Comparison of ENCODE assay signal across 8 cellular contexts in genomic region chr12:52082988-52083637, GRCh38. TPM values are rescaled to one million over a fixed set of nuclear protein-coding genes. Genes with fewer than 3 reads are reported as not detected.
DNase-seq lines count a peak whose midpoint lies in the region; ATAC-seq and TF ChIP-seq lines count a peak whose summit lies in the region.

No MANE protein-coding gene starts in this region.

- no peaks in the 10 kb centered on the region for H3K9me3 ChIP-seq in mesenchymal stem cell (ENCODE audit: control insufficient read depth, low read length)

- H2BK120ac ChIP-seq in mesenchymal stem cell (ENCODE audit: low read depth, low read length): no peak overlapping the region

- H3K4me1 ChIP-seq in mesenchymal stem cell (ENCODE audit: control insufficient read depth, insufficient read depth, low read depth, low read length): peaks cover 22% of the 10 kb centered on the region

- no peak overlapping the region for H3K27ac ChIP-seq in mesenchymal stem cell (ENCODE audit: low read length, poor library complexity, severe bottlenecking)

- H4K91ac ChIP-seq in mesenchymal stem cell (ENCODE audit: low read length): peak overlapping the region; percentile 55

- H2BK5ac ChIP-seq in mesenchymal stem cell (ENCODE audit: low read depth, low read length, poor library complexity, severe bottlenecking): no peak overlapping the region

- ATAC-seq in GM18867 (IDR thresholded peaks at IDR 0.05; ENCODE audit: unreplicated experiment): peak; percentile 55
- no peak for ATAC-seq in GM18868 (IDR thresholded peaks at IDR 0.05; ENCODE audit: unreplicated experiment)

- no peak overlapping the region for H3K14ac ChIP-seq in mesenchymal stem cell (ENCODE audit: low read length in 2 of 2)

- H2BK12ac ChIP-seq in mesenchymal stem cell (ENCODE audit: low read length in 2 of 2): peak overlapping the region in 1 of 2 experiments; percentile 7

- no peak overlapping the region for H3K4me3 ChIP-seq in AG04449 (ENCODE audit: low read depth, low read length)
- H3K4me3 ChIP-seq in mesenchymal stem cell (ENCODE audit: insufficient read depth in 1 of 2, low read depth in 1 of 2, low read length in 2 of 2): no peak overlapping the region

- peaks cover 8 to 33% of the 10 kb centered on the region in 2 experiments for H3K27me3 ChIP-seq in mesenchymal stem cell (ENCODE audit: control insufficient read depth in 1 of 2, insufficient read depth in 1 of 2, low read length in 2 of 2)

- peak; percentile 99 for TF ChIP-seq CTCF in AG04449 (IDR thresholded peaks at IDR 0.05; ENCODE audit: insufficient read depth, low read length, missing control alignments)

- H3K4ac ChIP-seq in mesenchymal stem cell (ENCODE audit: low read depth in 1 of 2, low read length in 2 of 2): peak overlapping the region in 1 of 2 experiments; percentile 17

- H2AFZ ChIP-seq in mesenchymal stem cell (ENCODE audit: low read depth, low read length): no peak overlapping the region

- peak overlapping the region in 1 of 2 experiments; percentile 16 for H3K23ac ChIP-seq in mesenchymal stem cell (ENCODE audit: low read length in 2 of 2)

- H4K8ac ChIP-seq in mesenchymal stem cell (ENCODE audit: low read length): peak overlapping the region; percentile 16

- H3K4me2 ChIP-seq in mesenchymal stem cell (ENCODE audit: low read length, poor library complexity, severe bottlenecking): no peak overlapping the region

- H2AK5ac ChIP-seq in mesenchymal stem cell (ENCODE audit: low read length, severe bottlenecking): no peak overlapping the region

- CTCF ChIA-PET in AG04449 (lab: Yijun Ruan, JAX): interaction anchor here (0.8 to 45.6 kb wide), 22 partner anchors 8 to 90 kb away, joined by 3 to 1695 read pairs (median 6); partner anchors contain the start of genes ATG101 and TAMALIN

- H3K79me1 ChIP-seq in mesenchymal stem cell (replicated peaks; ENCODE audit: low read length, poor library complexity, severe bottlenecking): peaks cover 26% of the 10 kb centered on the region

- no peak overlapping the region for H2BK15ac ChIP-seq in mesenchymal stem cell (ENCODE audit: low read depth, poor library complexity, severe bottlenecking)

- DNase-seq in AG04449 (ENCODE audit: low read depth, low spot score) (no peak), NCI-H2227 treated with DMSO at 0.1 percent for 48 hours (lab: John Stamatoyannopoulos, UW) (peak; percentile 62), dermis blood vessel endothelial cell (peak; percentile 76), mesenchymal stem cell (peak; percentile 68)
- DNase-seq in activated CD4-positive, alpha-beta T cell treated with anti-CD3 and anti-CD28 coated beads, Interleukin-2, amount 50 U/mL, for 48 hours: peak; percentile 68 to 76
- DNase-seq in stimulated activated CD8-positive, alpha-beta memory T cell treated with anti-CD3 and anti-CD28 coated beads, Interleukin-4, amount 100 ng/mL, for 24 hours (ENCODE audit: low read depth): peak; percentile 39

- no peak overlapping the region for H3K9ac ChIP-seq in mesenchymal stem cell (ENCODE audit: low read length)

- POLR2A ChIA-PET in AG04449 (lab: Yijun Ruan, JAX): interaction anchor here (1.0 kb wide), 2 partner anchors 21 to 57 kb away, joined by 3 to 4 read pairs; no protein-coding TSS in a partner anchor

- H3K36me3 ChIP-seq in mesenchymal stem cell (ENCODE audit: control insufficient read depth in 1 of 2, insufficient read depth in 2 of 2, low read depth in 1 of 2, low read length in 2 of 2): peaks cover 11 to 26% of the 10 kb centered on the region in 2 experiments

- WGBS in mesenchymal stem cell: 47% methylated on average over 11 of the region's 11 CpGs

- H3K18ac ChIP-seq in mesenchymal stem cell (ENCODE audit: low read depth in 1 of 2, low read length in 2 of 2): no peak overlapping the region

RNA-seq across cellular contexts. Expression of gene SMIM41, which starts 3.6 kb away (rescaled TPM):
- total RNA-seq in dermis blood vessel endothelial cell: not detected in 2 replicates
- polyA plus RNA-seq in mesenchymal stem cell (2013, experiment 1 of 2): 3.3 TPM
- polyA plus RNA-seq in mesenchymal stem cell (2013, experiment 2 of 2): 3.5 TPM

RNA-seq across cellular contexts. Expression of gene ATG101, which starts 13.3 kb away (rescaled TPM):
- 55.1 and 79.6 TPM in 2 replicates for total RNA-seq in dermis blood vessel endothelial cell
- polyA plus RNA-seq in mesenchymal stem cell (2013, experiment 1 of 2): 38.1 TPM
- 37.4 TPM for polyA plus RNA-seq in mesenchymal stem cell (2013, experiment 2 of 2)

RNA-seq across cellular contexts. Expression of gene NR4A1, which starts 31.9 kb away (rescaled TPM):
- 0.70 and 3.1 TPM in 2 replicates for total RNA-seq in dermis blood vessel endothelial cell
- 59.6 TPM for polyA plus RNA-seq in mesenchymal stem cell (2013, experiment 1 of 2)
- 43.8 TPM for polyA plus RNA-seq in mesenchymal stem cell (2013, experiment 2 of 2)
